In the genomic region with DNA sequence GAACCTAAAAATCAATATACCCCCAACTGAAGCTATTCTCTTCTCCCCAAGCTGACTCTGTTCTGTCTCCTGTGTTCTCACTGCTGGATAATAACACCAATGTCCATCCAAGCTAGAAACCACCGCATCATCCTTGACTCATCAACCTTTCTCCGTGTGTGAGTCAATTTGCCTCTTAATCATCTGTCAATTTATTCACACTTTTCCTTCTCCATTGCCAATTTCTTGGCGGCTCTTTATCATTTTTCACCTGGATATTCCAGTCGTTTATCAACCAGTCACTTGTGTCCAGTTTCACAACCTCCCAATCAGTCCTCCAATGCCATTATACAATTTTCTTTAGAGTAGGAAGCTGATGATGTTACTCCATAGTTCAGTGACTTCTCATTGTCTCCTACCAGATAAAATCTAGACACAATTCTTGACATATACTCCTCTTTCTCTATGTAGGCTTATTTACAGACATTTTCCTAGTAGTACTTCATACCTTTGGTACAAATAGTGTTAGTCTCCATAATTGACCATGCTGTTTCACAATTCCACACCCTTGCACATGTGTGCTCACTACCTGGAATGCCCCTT, we compare ENCODE assay signal across 14 cellular contexts. TPM values are rescaled to one million over a fixed set of nuclear protein-coding genes. Genes with fewer than 3 reads are reported as not detected.
A peak's percentile ranks its signal among the peaks of the same experiment; 100 is the strongest.
DNase-seq lines count a peak whose midpoint lies in the region; ATAC-seq and TF ChIP-seq lines count a peak whose summit lies in the region.
"Had no signal": no experiment of that assay in that cellular context is flagged by ENCODE, and none has a peak within 500 bp of the region (broad histone marks: within the 10 kb centered on the region; RNA-seq: fewer than 3 reads in every experiment).

No MANE protein-coding gene starts in this region.

- peak overlapping the region; percentile 14 to 76 (median 52) for H3K27ac ChIP-seq in heart right ventricle
- peak overlapping the region; percentile 12 to 16 for H3K27ac ChIP-seq in uterus
- H3K27ac ChIP-seq: ovary had no signal

- no peak for DNase-seq in heart right ventricle
- DNase-seq in Right ventricle myocardium superior = no peak
- peak; percentile 70 for DNase-seq in astrocyte of the spinal cord (ENCODE audit: low read depth, low spot score)
- DNase-seq in kidney epithelial cell (ENCODE audit: low read depth) = peak; percentile 59
- no peak for DNase-seq in uterus
- DNase-seq in endothelial cell (ENCODE audit: low spot score) = no peak
- DNase-seq in hepatic stellate cell (ENCODE audit: low spot score) = no peak
- DNase-seq: activated CD4-positive, CD25-positive, alpha-beta regulatory T cell treated with anti-CD3 and anti-CD28 coated beads, Interleukin-2, amount 50 U/mL, for 72 hours; activated T-cell treated with anti-CD3 and anti-CD28 coated beads, Interleukin-2, amount 50 U/mL, for 4 hours; DND-41; esophagus squamous epithelium; NCI-H524; ovary had no signal

- H3K27me3 ChIP-seq in heart right ventricle (no peaks in the 10 kb centered on the region), kidney epithelial cell (ENCODE audit: control insufficient read depth, insufficient read depth, low read length) (no peaks in the 10 kb centered on the region), uterus (no peaks in the 10 kb centered on the region)
- H3K27me3 ChIP-seq: esophagus squamous epithelium, ovary had no signal

- TF ChIP-seq CTCF in heart right ventricle (IDR thresholded peaks at IDR 0.05) = no peak
- TF ChIP-seq CTCF in astrocyte of the spinal cord (IDR thresholded peaks at IDR 0.05; ENCODE audit: low read depth, low read length) = no peak
- TF ChIP-seq CTCF in kidney epithelial cell (IDR thresholded peaks at IDR 0.05; ENCODE audit: insufficient read depth, low read length, poor library complexity, severe bottlenecking) = no peak
- TF ChIP-seq CTCF in uterus (IDR thresholded peaks at IDR 0.05) = no peak
- TF ChIP-seq CTCF in endothelial cell (IDR thresholded peaks at IDR 0.05; ENCODE audit: unreplicated experiment) = no peak

- H3K4me1 ChIP-seq in heart right ventricle (peaks cover 17 to 58% (median 42%) of the 10 kb centered on the region in 9 donors), uterus (no peaks in the 10 kb centered on the region)

- H3K9me3 Mint-ChIP-seq in endothelial cell (ENCODE audit: unreplicated experiment) = no peaks in the 10 kb centered on the region
- H3K9me3 Mint-ChIP-seq: activated T-cell treated with anti-CD3 and anti-CD28 coated beads, Interleukin-2, amount 50 U/mL, for 4 hours had no signal

- H3K36me3 Mint-ChIP-seq in endothelial cell (ENCODE audit: low read depth, unreplicated experiment) = no peaks in the 10 kb centered on the region

- ATAC-seq in heart right ventricle = peak in 1 of 8 donors; percentile 43
- ATAC-seq in Right ventricle myocardium superior (ENCODE audit: poor library complexity) = no peak
- ATAC-seq in GM21786 (IDR thresholded peaks at IDR 0.05; ENCODE audit: unreplicated experiment) = no peak
- ATAC-seq: activated T-cell treated with anti-CD3 and anti-CD28 coated beads, Interleukin-2, amount 50 U/mL, for 4 hours had no signal

- peaks cover 10% of the 10 kb centered on the region for H3K27me3 Mint-ChIP-seq in endothelial cell (ENCODE audit: unreplicated experiment)

- 53 to 71% methylated on average over 4 of the region's 4 CpGs for WGBS in heart right ventricle, 2 donors

- H3K4me1 Mint-ChIP-seq in endothelial cell (ENCODE audit: unreplicated experiment) = peaks cover 54% of the 10 kb centered on the region

- H3K27ac Mint-ChIP-seq in endothelial cell (ENCODE audit: unreplicated experiment) = no peak overlapping the region

- H3K9me3 ChIP-seq in heart right ventricle (no peaks in the 10 kb centered on the region), uterus (no peaks in the 10 kb centered on the region)
- H3K9me3 ChIP-seq: esophagus squamous epithelium, ovary had no signal

- no peak overlapping the region for H3K4me3 Mint-ChIP-seq in endothelial cell (ENCODE audit: unreplicated experiment)
- H3K4me3 Mint-ChIP-seq: activated T-cell treated with anti-CD3 and anti-CD28 coated beads, Interleukin-2, amount 50 U/mL, for 4 hours had no signal

- no peak for TF ChIP-seq POLR2A in uterus (IDR thresholded peaks at IDR 0.05)

- H3K36me3 ChIP-seq in heart right ventricle = no peaks in the 10 kb centered on the region
- no peaks in the 10 kb centered on the region for H3K36me3 ChIP-seq in kidney epithelial cell (ENCODE audit: control insufficient read depth, insufficient read depth, low read length)
- no peaks in the 10 kb centered on the region for H3K36me3 ChIP-seq in uterus
- H3K36me3 ChIP-seq: esophagus squamous epithelium, ovary had no signal

- in situ Hi-C loops in astrocyte of the spinal cord (cut with HindIII; ENCODE audit: low sequenced_read_pairs) = no loop called here

- intact Hi-C loops in heart right ventricle (cut with DNase I) = loop anchor here in 2 of 10 donors (2.0 to 5.0 kb wide), 3 partner anchors 45 to 180 kb away; a partner anchor contains a TSS
- intact Hi-C loops in Right ventricle myocardium superior (cut with DNase I) = no loop called here
- intact Hi-C loops in uterus (cut with DNase I; ENCODE audit: low total_unique reads) = no loop called here

- H3K4me3 ChIP-seq in heart right ventricle = no peak overlapping the region
- no peak overlapping the region for H3K4me3 ChIP-seq in astrocyte of the spinal cord (ENCODE audit: low read depth, low read length)
- H3K4me3 ChIP-seq in kidney epithelial cell (ENCODE audit: low read depth, low read length) = no peak overlapping the region
- no peak overlapping the region for H3K4me3 ChIP-seq in uterus
- H3K4me3 ChIP-seq: esophagus squamous epithelium, ovary had no signal

RNA-seq across cellular contexts. Expression of a gene that starts 45.5 kb away (rescaled TPM):
- total RNA-seq in heart right ventricle = 10 to 100 TPM; 34.7 to 58.8 (median 46.0) TPM
- 10 to 100 TPM in 1 of 2 donors, 1 to 10 TPM in 1; 6.0 to 27.2 TPM for polyA plus RNA-seq in heart right ventricle
- 53.2 TPM for total RNA-seq in Right ventricle myocardium superior
- total RNA-seq in kidney epithelial cell = 11.0 and 13.8 TPM in 2 replicates
- 100 to 1,000 TPM; 141 to 310 (median 232) TPM for total RNA-seq in uterus
- 96.0 TPM for total RNA-seq in endothelial cell (ENCODE audit: unreplicated experiment)

Comparison
In these comparisons a context has a peak if more than half of its experiments do, and no peak if none do; other contexts are left out.
1. DNase-seq: peak in astrocyte of the spinal cord (single experiment) and kidney epithelial cell (single experiment); none in heart right ventricle (0 of 2), Right ventricle myocardium superior (single experiment), uterus (0 of 2), endothelial cell (single experiment) and hepatic stellate cell (single experiment).